26 cellular contexts compared by ENCODE assay signal in genomic region chr1:166933633-166934032, GRCh38.
DNase-seq lines count a peak whose midpoint lies in the region; ATAC-seq and TF ChIP-seq lines count a peak whose summit lies in the region.
"Had no signal": no experiment of that assay in that cellular context is flagged by ENCODE, and none has a peak within 500 bp of the region (broad histone marks: within the 10 kb centered on the region; RNA-seq: fewer than 3 reads in every experiment).

No MANE protein-coding gene starts in this region.

- no peak overlapping the region for H3K9ac ChIP-seq in OCI-LY3 (ENCODE audit: low read length)

- H4K20me1 ChIP-seq in OCI-LY3 (ENCODE audit: insufficient read depth, low read length), result no peaks in the 10 kb centered on the region

- no peaks in the 10 kb centered on the region for H3K9me3 ChIP-seq in OCI-LY3 (ENCODE audit: insufficient read depth, low read length)
- H3K9me3 ChIP-seq: adrenal gland, pancreas, sigmoid colon, upper lobe of right lung had no signal

- H3K36me3 ChIP-seq in OCI-LY3 (replicated peaks; ENCODE audit: low read depth, low read length), result no peaks in the 10 kb centered on the region
- H3K36me3 ChIP-seq: adrenal gland, pancreas, sigmoid colon, upper lobe of right lung had no signal

- TF ChIP-seq CTCF in OCI-LY3 (IDR thresholded peaks at IDR 0.05; ENCODE audit: low read depth, low read length), result no peak

- ATAC-seq in GM18511 (IDR thresholded peaks at IDR 0.05; ENCODE audit: unreplicated experiment), result peak; percentile 80
- peak; percentile 60 for ATAC-seq in HG02759 (IDR thresholded peaks at IDR 0.05; ENCODE audit: unreplicated experiment)
- ATAC-seq in GM19023 (IDR thresholded peaks at IDR 0.05; ENCODE audit: unreplicated experiment), result no peak
- ATAC-seq in GM21367 (IDR thresholded peaks at IDR 0.05; ENCODE audit: unreplicated experiment), result no peak
- ATAC-seq: activated CD8-positive, alpha-beta T cell treated with anti-CD3 and anti-CD28 coated beads, Interleukin-2, amount 10 ng/mL, durations not matched to agents 7 days and 5 days; left ventricle myocardium superior; pancreas; upper lobe of right lung had no signal

- no peaks in the 10 kb centered on the region for H3K79me2 ChIP-seq in OCI-LY3 (ENCODE audit: low read length)

- H3K4me1 ChIP-seq in OCI-LY3 (ENCODE audit: low read length), result peaks cover 27% of the 10 kb centered on the region
- H3K4me1 ChIP-seq: adrenal gland, pancreas, sigmoid colon, upper lobe of right lung had no signal

- no peak overlapping the region for H3K27ac ChIP-seq in OCI-LY3 (ENCODE audit: low read length)
- H3K27ac ChIP-seq: adrenal gland, coronary artery, pancreas, sigmoid colon, upper lobe of right lung had no signal

- no peak overlapping the region for H3K4me3 ChIP-seq in OCI-LY3 (ENCODE audit: low read length)
- H3K4me3 ChIP-seq: adrenal gland, coronary artery, pancreas, sigmoid colon, upper lobe of right lung had no signal

- H3K27me3 ChIP-seq in OCI-LY3 (ENCODE audit: low read depth, low read length), result no peaks in the 10 kb centered on the region
- H3K27me3 ChIP-seq: adrenal gland, pancreas, sigmoid colon, upper lobe of right lung had no signal

- H3K4me2 ChIP-seq in OCI-LY3 (ENCODE audit: low read length), result peak overlapping the region; percentile 27

- H2AFZ ChIP-seq in OCI-LY3 (ENCODE audit: low read depth, low read length), result no peak overlapping the region

- DNase-seq in kidney glomerular epithelial cell (lab: John Stamatoyannopoulos, UW) (peak; percentile 80), NCI-H2171 (lab: John Stamatoyannopoulos, UW) (no peak), NCI-H146 (lab: John Stamatoyannopoulos, UW) (no peak)
- DNase-seq: activated CD4-positive, CD25-positive, alpha-beta regulatory T cell treated with anti-CD3 and anti-CD28 coated beads, Interleukin-2, amount 50 U/mL, for 72 hours; activated CD8-positive, alpha-beta T cell treated with anti-CD3 and anti-CD28 coated beads, Interleukin-2, amount 10 ng/mL, durations not matched to agents 7 days and 5 days; activated gamma-delta T cell treated with Interleukin-2 at 50 U/mL for 16 hours; activated T-cell treated with anti-CD3 and anti-CD28 coated beads, Interleukin-2, amount 50 U/mL, for 1 hour; adrenal gland; C1 segment of cervical spinal cord; EL; HCEC 1CT; left ventricle myocardium superior; NCI-H1417 treated with DMSO at 0.1 percent for 48 hours; NCI-H2107; NCI-H524 treated with DMSO at 0.1 percent for 48 hours; pancreas; SHP77; sigmoid colon; substantia nigra; upper lobe of right lung had no signal

Comparison
In these comparisons a context has a peak if more than half of its experiments do, and no peak if none do; other contexts are left out.
1. ATAC-seq: peak in GM18511 (single experiment) and HG02759 (single experiment); none in GM19023 (single experiment) and GM21367 (single experiment).